In the genomic region with DNA sequence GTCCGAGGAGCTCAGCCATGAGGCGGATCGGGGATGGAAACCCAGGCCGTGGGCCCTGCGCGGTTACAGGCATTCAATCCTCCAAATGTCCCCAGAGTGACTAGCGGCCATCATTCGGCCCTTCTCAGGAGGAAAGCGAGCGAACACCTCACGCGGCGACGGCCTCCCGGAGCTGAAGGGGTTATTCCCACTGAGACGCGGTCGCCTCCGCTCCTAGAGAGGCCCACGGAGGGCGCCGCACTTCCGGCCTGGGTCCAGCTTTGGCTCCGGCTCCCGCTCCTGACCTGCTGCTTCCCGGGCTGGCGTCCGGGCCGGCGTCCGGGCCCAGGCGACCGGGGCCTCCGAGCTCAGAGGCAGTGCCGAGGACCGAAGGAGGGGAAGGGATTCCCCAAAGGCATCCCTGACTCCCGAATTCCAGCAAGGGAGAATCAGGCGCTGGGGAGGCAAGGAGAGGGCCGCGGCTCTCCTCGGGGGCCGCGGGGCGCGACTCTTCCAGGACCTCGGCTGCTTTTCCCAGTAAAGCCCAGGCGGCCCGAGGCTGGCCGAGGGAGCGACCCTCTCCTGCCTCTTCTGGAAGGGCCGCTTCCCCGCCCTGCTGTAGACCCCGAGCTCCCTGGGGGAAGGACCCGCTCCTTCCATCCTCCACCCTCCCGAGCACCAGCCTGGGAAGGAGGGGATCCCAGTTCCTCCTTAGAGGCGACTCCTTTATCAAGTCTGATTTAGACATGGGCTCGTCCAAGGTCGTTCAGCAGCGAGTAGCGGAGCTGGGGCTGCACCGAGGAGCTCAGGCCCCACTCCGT, we compare ENCODE assay signal across 1 cellular context.
TF ChIP-seq lines count a peak whose summit lies in the region.

No MANE protein-coding gene starts in this region.

TF ChIP-seq in HepG2, 621 proteins besides CTCF, POLR2A, EP300 and RAD21 (continued from another document and continues in another):
- TF ChIP-seq TFE3 (CRISPR knock-in tag; IDR thresholded peaks at IDR 0.05) (peak; percentile 82), ZNF460 (CRISPR knock-in tag; IDR thresholded peaks at IDR 0.05; ENCODE audit: borderline replicate concordance) (peak; percentile 81; the same call in 1 of the 2 replicates), ZNF672 (CRISPR knock-in tag; IDR thresholded peaks at IDR 0.05) (no peak; the same call in 1 of the 2 replicates), TCF7L2 (IDR thresholded peaks at IDR 0.05; ENCODE audit: low read depth, low read length) (no peak), BHLHE40 (IDR thresholded peaks at IDR 0.05; ENCODE audit: low read length) (peak; percentile 48; the same call in 1 of the 2 replicates), BRF2 (CRISPR knock-in tag; IDR thresholded peaks at IDR 0.05) (peak; percentile 77; the same call in 1 of the 2 replicates), GZF1 (CRISPR knock-in tag; IDR thresholded peaks at IDR 0.05) (no peak; the same call in 1 of the 2 replicates), HNRNPLL (IDR thresholded peaks at IDR 0.05; ENCODE audit: low read depth, low read length, poor library complexity, severe bottlenecking) (peak; percentile 81), THYN1 (CRISPR knock-in tag; IDR thresholded peaks at IDR 0.05; ENCODE audit: borderline replicate concordance, low read depth) (no peak), ZKSCAN5 (CRISPR knock-in tag; IDR thresholded peaks at IDR 0.05) (0 out of 2 replicates have a peak, but pooled peaks have one; percentile 35), CENPT (CRISPR knock-in tag; IDR thresholded peaks at IDR 0.05; ENCODE audit: low read depth) (0 out of 2 replicates have a peak, but pooled peaks have one; percentile 91), TRAFD1 (CRISPR knock-in tag; IDR thresholded peaks at IDR 0.05; ENCODE audit: borderline replicate concordance) (no peak), PRMT3 (CRISPR knock-in tag; IDR thresholded peaks at IDR 0.05; ENCODE audit: borderline replicate concordance, low read depth) (peak; percentile 84), DRAP1 (CRISPR knock-in tag; IDR thresholded peaks at IDR 0.05) (peak; percentile 86), SOX5 (CRISPR knock-in tag; IDR thresholded peaks at IDR 0.05; ENCODE audit: borderline replicate concordance) (peak; percentile 72; the same call in 1 of the 2 replicates), DR1 (CRISPR knock-in tag; IDR thresholded peaks at IDR 0.05) (peak; percentile 88), ZNF501 (CRISPR knock-in tag; IDR thresholded peaks at IDR 0.05) (peak; percentile 93), PITX1 (CRISPR knock-in tag; IDR thresholded peaks at IDR 0.05) (peak; percentile 87), ARNTL (CRISPR knock-in tag; IDR thresholded peaks at IDR 0.05) (peak; percentile 77), ZNF12 (CRISPR knock-in tag; IDR thresholded peaks at IDR 0.05) (peak; percentile 87), ZNF773 (CRISPR knock-in tag; IDR thresholded peaks at IDR 0.05; ENCODE audit: borderline replicate concordance) (no peak), ZNF790 (CRISPR knock-in tag; IDR thresholded peaks at IDR 0.05; ENCODE audit: borderline replicate concordance) (peak; percentile 95; the same call in 1 of the 2 replicates), HNRNPK (IDR thresholded peaks at IDR 0.05; ENCODE audit: low read depth, low read length, poor library complexity, severe bottlenecking) (peak; percentile 50), AGO2 (optimal IDR thresholded peaks at IDR 0.05; ENCODE audit: low read depth, low read length) (peak; percentile 94)
- TF ChIP-seq, protein P1, sequence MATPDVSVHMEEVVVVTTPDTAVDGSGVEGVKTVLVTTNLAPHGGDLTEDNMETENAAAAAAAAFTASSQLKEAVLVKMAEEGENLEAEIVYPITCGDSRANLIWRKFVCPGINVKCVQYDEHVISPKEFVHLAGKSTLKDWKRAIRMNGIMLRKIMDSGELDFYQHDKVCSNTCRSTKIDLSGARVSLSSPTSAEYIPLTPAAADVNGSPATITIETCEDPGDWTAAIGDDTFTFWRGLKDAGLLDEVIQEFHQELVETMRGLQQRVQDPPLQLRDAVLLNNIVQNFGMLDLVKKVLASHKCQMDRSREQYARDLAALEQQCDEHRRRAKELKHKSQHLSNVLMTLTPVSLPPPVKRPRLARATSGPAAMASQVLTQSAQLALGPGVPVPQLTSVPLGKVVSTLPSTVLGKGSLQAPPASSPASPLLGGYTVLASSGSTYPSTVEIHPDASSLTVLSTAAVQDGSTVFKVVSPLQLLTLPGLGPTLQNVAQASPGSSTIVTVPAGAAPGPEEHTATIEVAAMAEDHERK (CRISPR knock-in tag; IDR thresholded peaks at IDR 0.05; ENCODE audit: low read depth): no peak
- TF ChIP-seq, protein P2, sequence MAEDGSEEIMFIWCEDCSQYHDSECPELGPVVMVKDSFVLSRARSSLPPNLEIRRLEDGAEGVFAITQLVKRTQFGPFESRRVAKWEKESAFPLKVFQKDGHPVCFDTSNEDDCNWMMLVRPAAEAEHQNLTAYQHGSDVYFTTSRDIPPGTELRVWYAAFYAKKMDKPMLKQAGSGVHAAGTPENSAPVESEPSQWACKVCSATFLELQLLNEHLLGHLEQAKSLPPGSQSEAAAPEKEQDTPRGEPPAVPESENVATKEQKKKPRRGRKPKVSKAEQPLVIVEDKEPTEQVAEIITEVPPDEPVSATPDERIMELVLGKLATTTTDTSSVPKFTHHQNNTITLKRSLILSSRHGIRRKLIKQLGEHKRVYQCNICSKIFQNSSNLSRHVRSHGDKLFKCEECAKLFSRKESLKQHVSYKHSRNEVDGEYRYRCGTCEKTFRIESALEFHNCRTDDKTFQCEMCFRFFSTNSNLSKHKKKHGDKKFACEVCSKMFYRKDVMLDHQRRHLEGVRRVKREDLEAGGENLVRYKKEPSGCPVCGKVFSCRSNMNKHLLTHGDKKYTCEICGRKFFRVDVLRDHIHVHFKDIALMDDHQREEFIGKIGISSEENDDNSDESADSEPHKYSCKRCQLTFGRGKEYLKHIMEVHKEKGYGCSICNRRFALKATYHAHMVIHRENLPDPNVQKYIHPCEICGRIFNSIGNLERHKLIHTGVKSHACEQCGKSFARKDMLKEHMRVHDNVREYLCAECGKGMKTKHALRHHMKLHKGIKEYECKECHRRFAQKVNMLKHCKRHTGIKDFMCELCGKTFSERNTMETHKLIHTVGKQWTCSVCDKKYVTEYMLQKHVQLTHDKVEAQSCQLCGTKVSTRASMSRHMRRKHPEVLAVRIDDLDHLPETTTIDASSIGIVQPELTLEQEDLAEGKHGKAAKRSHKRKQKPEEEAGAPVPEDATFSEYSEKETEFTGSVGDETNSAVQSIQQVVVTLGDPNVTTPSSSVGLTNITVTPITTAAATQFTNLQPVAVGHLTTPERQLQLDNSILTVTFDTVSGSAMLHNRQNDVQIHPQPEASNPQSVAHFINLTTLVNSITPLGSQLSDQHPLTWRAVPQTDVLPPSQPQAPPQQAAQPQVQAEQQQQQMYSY (CRISPR knock-in tag; IDR thresholded peaks at IDR 0.05): peak; percentile 92
- TF ChIP-seq, protein P3, sequence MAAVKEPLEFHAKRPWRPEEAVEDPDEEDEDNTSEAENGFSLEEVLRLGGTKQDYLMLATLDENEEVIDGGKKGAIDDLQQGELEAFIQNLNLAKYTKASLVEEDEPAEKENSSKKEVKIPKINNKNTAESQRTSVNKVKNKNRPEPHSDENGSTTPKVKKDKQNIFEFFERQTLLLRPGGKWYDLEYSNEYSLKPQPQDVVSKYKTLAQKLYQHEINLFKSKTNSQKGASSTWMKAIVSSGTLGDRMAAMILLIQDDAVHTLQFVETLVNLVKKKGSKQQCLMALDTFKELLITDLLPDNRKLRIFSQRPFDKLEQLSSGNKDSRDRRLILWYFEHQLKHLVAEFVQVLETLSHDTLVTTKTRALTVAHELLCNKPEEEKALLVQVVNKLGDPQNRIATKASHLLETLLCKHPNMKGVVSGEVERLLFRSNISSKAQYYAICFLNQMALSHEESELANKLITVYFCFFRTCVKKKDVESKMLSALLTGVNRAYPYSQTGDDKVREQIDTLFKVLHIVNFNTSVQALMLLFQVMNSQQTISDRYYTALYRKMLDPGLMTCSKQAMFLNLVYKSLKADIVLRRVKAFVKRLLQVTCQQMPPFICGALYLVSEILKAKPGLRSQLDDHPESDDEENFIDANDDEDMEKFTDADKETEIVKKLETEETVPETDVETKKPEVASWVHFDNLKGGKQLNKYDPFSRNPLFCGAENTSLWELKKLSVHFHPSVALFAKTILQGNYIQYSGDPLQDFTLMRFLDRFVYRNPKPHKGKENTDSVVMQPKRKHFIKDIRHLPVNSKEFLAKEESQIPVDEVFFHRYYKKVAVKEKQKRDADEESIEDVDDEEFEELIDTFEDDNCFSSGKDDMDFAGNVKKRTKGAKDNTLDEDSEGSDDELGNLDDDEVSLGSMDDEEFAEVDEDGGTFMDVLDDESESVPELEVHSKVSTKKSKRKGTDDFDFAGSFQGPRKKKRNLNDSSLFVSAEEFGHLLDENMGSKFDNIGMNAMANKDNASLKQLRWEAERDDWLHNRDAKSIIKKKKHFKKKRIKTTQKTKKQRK (IDR thresholded peaks at IDR 0.05; ENCODE audit: low read length): no peak
- TF ChIP-seq, protein P4, sequence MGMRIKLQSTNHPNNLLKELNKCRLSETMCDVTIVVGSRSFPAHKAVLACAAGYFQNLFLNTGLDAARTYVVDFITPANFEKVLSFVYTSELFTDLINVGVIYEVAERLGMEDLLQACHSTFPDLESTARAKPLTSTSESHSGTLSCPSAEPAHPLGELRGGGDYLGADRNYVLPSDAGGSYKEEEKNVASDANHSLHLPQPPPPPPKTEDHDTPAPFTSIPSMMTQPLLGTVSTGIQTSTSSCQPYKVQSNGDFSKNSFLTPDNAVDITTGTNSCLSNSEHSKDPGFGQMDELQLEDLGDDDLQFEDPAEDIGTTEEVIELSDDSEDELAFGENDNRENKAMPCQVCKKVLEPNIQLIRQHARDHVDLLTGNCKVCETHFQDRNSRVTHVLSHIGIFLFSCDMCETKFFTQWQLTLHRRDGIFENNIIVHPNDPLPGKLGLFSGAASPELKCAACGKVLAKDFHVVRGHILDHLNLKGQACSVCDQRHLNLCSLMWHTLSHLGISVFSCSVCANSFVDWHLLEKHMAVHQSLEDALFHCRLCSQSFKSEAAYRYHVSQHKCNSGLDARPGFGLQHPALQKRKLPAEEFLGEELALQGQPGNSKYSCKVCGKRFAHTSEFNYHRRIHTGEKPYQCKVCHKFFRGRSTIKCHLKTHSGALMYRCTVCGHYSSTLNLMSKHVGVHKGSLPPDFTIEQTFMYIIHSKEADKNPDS (CRISPR knock-in tag; IDR thresholded peaks at IDR 0.05): 0 out of 2 replicates have a peak, but pooled peaks have one; percentile 83
- TF ChIP-seq, protein P5, sequence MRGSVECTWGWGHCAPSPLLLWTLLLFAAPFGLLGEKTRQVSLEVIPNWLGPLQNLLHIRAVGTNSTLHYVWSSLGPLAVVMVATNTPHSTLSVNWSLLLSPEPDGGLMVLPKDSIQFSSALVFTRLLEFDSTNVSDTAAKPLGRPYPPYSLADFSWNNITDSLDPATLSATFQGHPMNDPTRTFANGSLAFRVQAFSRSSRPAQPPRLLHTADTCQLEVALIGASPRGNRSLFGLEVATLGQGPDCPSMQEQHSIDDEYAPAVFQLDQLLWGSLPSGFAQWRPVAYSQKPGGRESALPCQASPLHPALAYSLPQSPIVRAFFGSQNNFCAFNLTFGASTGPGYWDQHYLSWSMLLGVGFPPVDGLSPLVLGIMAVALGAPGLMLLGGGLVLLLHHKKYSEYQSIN (CRISPR knock-in tag; IDR thresholded peaks at IDR 0.05; ENCODE audit: borderline replicate concordance): no peak
- TF ChIP-seq, protein P6, sequence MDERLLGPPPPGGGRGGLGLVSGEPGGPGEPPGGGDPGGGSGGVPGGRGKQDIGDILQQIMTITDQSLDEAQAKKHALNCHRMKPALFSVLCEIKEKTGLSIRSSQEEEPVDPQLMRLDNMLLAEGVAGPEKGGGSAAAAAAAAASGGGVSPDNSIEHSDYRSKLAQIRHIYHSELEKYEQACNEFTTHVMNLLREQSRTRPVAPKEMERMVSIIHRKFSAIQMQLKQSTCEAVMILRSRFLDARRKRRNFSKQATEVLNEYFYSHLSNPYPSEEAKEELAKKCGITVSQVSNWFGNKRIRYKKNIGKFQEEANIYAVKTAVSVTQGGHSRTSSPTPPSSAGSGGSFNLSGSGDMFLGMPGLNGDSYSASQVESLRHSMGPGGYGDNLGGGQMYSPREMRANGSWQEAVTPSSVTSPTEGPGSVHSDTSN (CRISPR knock-in tag; IDR thresholded peaks at IDR 0.05): no peak
